In the genomic region with DNA sequence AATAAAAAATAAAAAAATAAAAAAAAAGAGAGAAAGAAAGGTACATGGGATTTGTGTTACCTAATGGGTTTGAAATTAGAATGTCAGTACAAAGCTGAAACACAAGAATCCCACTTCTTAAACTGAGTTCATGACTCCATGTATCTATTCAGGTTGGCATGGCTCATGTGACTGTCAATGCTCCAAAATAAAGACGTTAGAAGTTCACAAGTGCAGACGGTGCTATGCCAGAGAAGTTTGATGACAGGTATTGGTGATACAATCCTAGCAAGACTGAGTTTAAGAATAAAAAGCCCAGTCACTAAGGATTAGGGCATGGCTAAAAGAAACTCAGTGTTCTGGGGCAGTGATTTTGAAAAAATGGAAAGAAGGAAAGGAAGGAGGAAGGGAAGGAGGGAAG, we compare ENCODE assay signal across 21 cellular contexts.
DNase-seq lines count a peak whose midpoint lies in the region; ATAC-seq, FAIRE-seq and TF ChIP-seq lines count a peak whose summit lies in the region.
"Had no signal": no experiment of that assay in that cellular context is flagged by ENCODE, and none has a peak within 500 bp of the region (broad histone marks: within the 10 kb centered on the region; RNA-seq: fewer than 3 reads in every experiment).

No MANE protein-coding gene starts in this region.

- intact Hi-C loops in Right ventricle myocardium superior (cut with DNase I) (no loop called here), Right ventricle myocardium inferior (cut with DNase I) (loop anchor here (5.0 kb wide), 1 partner anchor 45 kb away; no protein-coding TSS in a partner anchor), left ventricle myocardium superior (cut with micrococcal nuclease) (no loop called here)

- no peaks in the 10 kb centered on the region for H3K36me3 Mint-ChIP-seq in astrocyte (ENCODE audit: low read depth, unreplicated experiment)
- H3K36me3 Mint-ChIP-seq: CD14-positive monocyte; CD4-positive, alpha-beta memory T cell; IgD-negative memory B cell had no signal

- no peak overlapping the region for H3K4me3 Mint-ChIP-seq in astrocyte (ENCODE audit: unreplicated experiment)
- H3K4me3 Mint-ChIP-seq: CD14-positive monocyte; CD4-positive, alpha-beta memory T cell; HFFc6; IgD-negative memory B cell had no signal

- H3K4me1 ChIP-seq in right atrium auricular region = peaks cover 0 to 7% of the 10 kb centered on the region in 2 donors
- peaks cover 10% of the 10 kb centered on the region for H3K4me1 ChIP-seq in astrocyte (ENCODE audit: insufficient read depth, low read length)
- peaks cover 2 to 11% (median 10%) of the 10 kb centered on the region in 3 donors for H3K4me1 ChIP-seq in skeletal muscle tissue (ENCODE audit: control insufficient read depth in 3 of 3, insufficient read depth in 3 of 3, low read length in 3 of 3)
- H3K4me1 ChIP-seq: BLaER1 had no signal

- H3K79me2 ChIP-seq in astrocyte (ENCODE audit: insufficient read depth, low read length) = no peaks in the 10 kb centered on the region

- no peaks in the 10 kb centered on the region for H3K9me3 Mint-ChIP-seq in astrocyte (ENCODE audit: unreplicated experiment)
- H3K9me3 Mint-ChIP-seq: HFFc6 had no signal

- H2AFZ ChIP-seq in astrocyte (ENCODE audit: low read depth, low read length) = no peak overlapping the region
- H2AFZ ChIP-seq: GM23248 had no signal

- no peaks in the 10 kb centered on the region for H4K20me1 ChIP-seq in astrocyte (ENCODE audit: insufficient read depth, low read length)
- H4K20me1 ChIP-seq: BLaER1 had no signal

- H3K27ac ChIP-seq in right atrium auricular region (no peak overlapping the region), astrocyte (ENCODE audit: low read depth, low read length) (no peak overlapping the region), skeletal muscle tissue (ENCODE audit: low read depth, low read length) (peak overlapping the region; percentile 86)
- H3K27ac ChIP-seq: BLaER1, GM23248 had no signal

- DNase-seq in Right ventricle myocardium superior (no peak), Right ventricle myocardium inferior (ENCODE audit: missing footprints) (no peak), left ventricle myocardium superior (no peak), right atrium auricular region (ENCODE audit: low spot score) (no peak), astrocyte (ENCODE audit: low read depth) (no peak), NCI-H446 (lab: John Stamatoyannopoulos, UW) (no peak)
- DNase-seq: 8988T; CD4-positive, alpha-beta memory T cell; DND-41; EL; GM23248; HFFc6 had no signal

- H3K27me3 ChIP-seq in right atrium auricular region (no peaks in the 10 kb centered on the region), astrocyte (ENCODE audit: insufficient read depth, low read length) (no peaks in the 10 kb centered on the region), skeletal muscle tissue (ENCODE audit: control insufficient read depth in 3 of 3, insufficient read depth in 3 of 3, low read length in 3 of 3) (no peaks in the 10 kb centered on the region)
- H3K27me3 ChIP-seq: BLaER1 had no signal

- no peak for FAIRE-seq in astrocyte (lab: Jason Lieb, UNC)
- FAIRE-seq: GM12878, H54, HTR-8/SVneo had no signal

- ATAC-seq in Right ventricle myocardium superior (ENCODE audit: poor library complexity) = peak; percentile 53
- no peak for ATAC-seq in Right ventricle myocardium inferior
- ATAC-seq in left ventricle myocardium superior = peak; percentile 46
- no peak for ATAC-seq in GM21515 (IDR thresholded peaks at IDR 0.05; ENCODE audit: unreplicated experiment)
- ATAC-seq: GM12878, HCT116 had no signal

- H3K4me1 Mint-ChIP-seq in astrocyte (ENCODE audit: low read depth, unreplicated experiment) = peaks cover 22% of the 10 kb centered on the region
- H3K4me1 Mint-ChIP-seq: CD14-positive monocyte; CD4-positive, alpha-beta memory T cell; IgD-negative memory B cell had no signal

- no peak overlapping the region for H3K4me2 ChIP-seq in astrocyte (ENCODE audit: low read length)
- H3K4me2 ChIP-seq: BLaER1 had no signal

- H3K4me3 ChIP-seq in right atrium auricular region (no peak overlapping the region), astrocyte (ENCODE audit: insufficient read depth, low read depth, low read length) (no peak overlapping the region), skeletal muscle tissue (ENCODE audit: low read length in 3 of 3) (no peak overlapping the region)
- H3K4me3 ChIP-seq: BLaER1, GM12878, GM23248 had no signal

- H3K9me3 ChIP-seq in right atrium auricular region (no peaks in the 10 kb centered on the region), astrocyte (ENCODE audit: insufficient read depth, low read depth, low read length) (no peaks in the 10 kb centered on the region), skeletal muscle tissue (ENCODE audit: control insufficient read depth in 3 of 3, low read length in 3 of 3) (no peaks in the 10 kb centered on the region)
- H3K9me3 ChIP-seq: BLaER1 had no signal

- TF ChIP-seq CTCF in right atrium auricular region (IDR thresholded peaks at IDR 0.05) (no peak), astrocyte (IDR thresholded peaks at IDR 0.05; ENCODE audit: insufficient read depth, low read depth, low read length) (no peak)

- H3K9ac ChIP-seq in astrocyte (ENCODE audit: low read length) = no peak overlapping the region
- H3K9ac ChIP-seq in skeletal muscle tissue (ENCODE audit: low read depth in 1 of 3, low read length in 3 of 3) = peak overlapping the region in 1 of 3 donors; percentile 19
- H3K9ac ChIP-seq: BLaER1, GM23248 had no signal

- H3K27ac Mint-ChIP-seq in astrocyte (ENCODE audit: unreplicated experiment) = peak overlapping the region; percentile 16
- H3K27ac Mint-ChIP-seq: CD14-positive monocyte; CD4-positive, alpha-beta memory T cell; HFFc6; IgD-negative memory B cell had no signal

- H3K27me3 Mint-ChIP-seq in astrocyte (ENCODE audit: low read depth, unreplicated experiment) = no peaks in the 10 kb centered on the region
- H3K27me3 Mint-ChIP-seq: IgD-negative memory B cell had no signal

- H3K36me3 ChIP-seq in right atrium auricular region (no peaks in the 10 kb centered on the region), astrocyte (ENCODE audit: insufficient read depth, low read length) (no peaks in the 10 kb centered on the region), skeletal muscle tissue (ENCODE audit: control insufficient read depth in 3 of 3, insufficient read depth in 3 of 3, low read length in 3 of 3) (no peaks in the 10 kb centered on the region)
- H3K36me3 ChIP-seq: BLaER1 had no signal

Comparison
In these comparisons a context has a peak if more than half of its experiments do, and no peak if none do; other contexts are left out.
1. ATAC-seq: peak in Right ventricle myocardium superior (single experiment) and left ventricle myocardium superior (single experiment); none in Right ventricle myocardium inferior (single experiment) and GM21515 (single experiment).